In genomic region chr19:18571564-18572344, GRCh38 we compare ENCODE assay signal across 8 cellular contexts. TPM values are rescaled to one million over a fixed set of nuclear protein-coding genes. Genes with fewer than 3 reads are reported as not detected.
DNase-seq lines count a peak whose midpoint lies in the region; ATAC-seq, FAIRE-seq and TF ChIP-seq lines count a peak whose summit lies in the region.

UBA52 (plus strand) TSS chr19:18571857; CDS start chr19:18573301, 1,444 bp downstream.

- H3K4me3 Mint-ChIP-seq in progenitor cell of endocrine pancreas (ENCODE audit: low read depth), result peak within 1 kb of the TSS; percentile 88

- no peaks in the 10 kb centered on the region for H3K9me3 Mint-ChIP-seq in progenitor cell of endocrine pancreas (ENCODE audit: low read depth)

- peak; percentile 97 for TF ChIP-seq POLR2A in GM12892 (IDR thresholded peaks at IDR 0.05; ENCODE audit: low read depth, low read length)
- TF ChIP-seq POLR2A in heart left ventricle (IDR thresholded peaks at IDR 0.05), result peak; percentile 35 to 86

- peaks cover 8 to 23% (median 17%) of the 10 kb centered on the region in 12 donors for H3K4me1 ChIP-seq in heart left ventricle

- H3K27me3 ChIP-seq in heart left ventricle, result no peaks in the 10 kb centered on the region

- peaks cover 15% of the 10 kb centered on the region for H3K4me1 Mint-ChIP-seq in progenitor cell of endocrine pancreas (ENCODE audit: low read depth)

- peak within 1 kb of the TSS; percentile 71 to 100 (median 88) for H3K4me3 ChIP-seq in heart left ventricle

- H3K27ac Mint-ChIP-seq in progenitor cell of endocrine pancreas, result peak within 1 kb of the TSS; percentile 97

- no peaks in the 10 kb centered on the region for H3K27me3 Mint-ChIP-seq in progenitor cell of endocrine pancreas

- WGBS in heart left ventricle, 4 donors, result 0 to 1% (median 0%) methylated on average over 49 to 75 of the region's 75 CpGs

- peaks cover 0 to 71% (median 62%) of the 10 kb centered on the region in 9 donors for H3K36me3 ChIP-seq in heart left ventricle

- FAIRE-seq in GM12892 (lab: Jason Lieb, UNC), result peak; percentile 99

- no peaks in the 10 kb centered on the region for H3K9me3 ChIP-seq in heart left ventricle

- peak within 1 kb of the TSS; percentile 73 to 97 (median 90) for H3K27ac ChIP-seq in heart left ventricle

- TF ChIP-seq CTCF in heart left ventricle (IDR thresholded peaks at IDR 0.05), result no peak
- TF ChIP-seq CTCF in progenitor cell of endocrine pancreas (IDR thresholded peaks at IDR 0.05; ENCODE audit: unreplicated experiment), result no peak

- intact Hi-C loops in T-helper 1 cell treated with Interleukin-12 subunit alpha and Interleukin-12 subunit beta and Interleukin-4 antibody, amounts not matched to agents 30 ng/mL and 1 ng/mL, for 36 hours (cut with micrococcal nuclease), result loop anchor here (1.0 to 5.0 kb wide), 10 partner anchors 14 to 621 kb away; partner anchors contain the start of genes BORCS8, COPE, CRTC1 and DDX49
- intact Hi-C loops in heart left ventricle (cut with DNase I), result loop anchor here in 6 of 10 donors (1.0 to 10.0 kb wide), 6 partner anchors 14 to 119 kb away; partner anchors contain the start of genes ELL (in 1 of the 6) and KXD1 (in 1 of the 6)

- peak; percentile 87 for ATAC-seq in HG02852 (IDR thresholded peaks at IDR 0.05; ENCODE audit: unreplicated experiment)
- peak; percentile 90 to 99 (median 96) for ATAC-seq in heart left ventricle

- peak; percentile 93 for DNase-seq in GM12892 (ENCODE audit: insufficient read length)
- DNase-seq in NCI-H146 treated with DMSO at 0.1 percent for 48 hours (lab: John Stamatoyannopoulos, UW; ENCODE audit: unreplicated experiment), result peak; percentile 96
- DNase-seq in amniotic epithelial cell (ENCODE audit: low read depth), result peak; percentile 93
- peak; percentile 97 to 99 (median 98) for DNase-seq in heart left ventricle
- DNase-seq in progenitor cell of endocrine pancreas (ENCODE audit: low spot score, unreplicated experiment), result peak; percentile 97
- peak; percentile 98 for DNase-seq in ureter (ENCODE audit: low spot score)

- peaks cover 14% of the 10 kb centered on the region for H3K36me3 Mint-ChIP-seq in progenitor cell of endocrine pancreas (ENCODE audit: insufficient read depth)

RNA-seq across cellular contexts. Expression of gene UBA52, which starts in this region (rescaled TPM):
- polyA plus RNA-seq in GM12892 (2012; ENCODE audit: missing spikeins), result 2,400 TPM
- total RNA-seq in T-helper 1 cell treated with Interleukin-12 subunit alpha and Interleukin-12 subunit beta and Interleukin-4 antibody, amounts not matched to agents 30 ng/mL and 1 ng/mL, for 36 hours, result 1,453 and 1,494 TPM in 2 replicates
- total RNA-seq in heart left ventricle (100 to 1,000 TPM; 336 to 944 (median 761) TPM), progenitor cell of endocrine pancreas (951 and 968 TPM in 2 replicates), ureter (1,235 TPM)
- polyA plus RNA-seq in heart left ventricle, result 100 to 1,000 TPM; 675 to 716 TPM

Comparison
In these comparisons a context has a peak if more than half of its experiments do, and no peak if none do; other contexts are left out.
1. Peak in every context shown above with its lines: DNase-seq, ATAC-seq, H3K4me3 ChIP-seq and H3K27ac ChIP-seq.